9 cellular contexts compared by ENCODE assay signal in genomic region chr6:71886184-71887005, GRCh38. TPM values are rescaled to one million over a fixed set of nuclear protein-coding genes. Genes with fewer than 3 reads are reported as not detected.
DNase-seq lines count a peak whose midpoint lies in the region; ATAC-seq and TF ChIP-seq lines count a peak whose summit lies in the region.
"Had no signal": no experiment of that assay in that cellular context is flagged by ENCODE, and none has a peak within 500 bp of the region (broad histone marks: within the 10 kb centered on the region; RNA-seq: fewer than 3 reads in every experiment).

A gene with protein sequence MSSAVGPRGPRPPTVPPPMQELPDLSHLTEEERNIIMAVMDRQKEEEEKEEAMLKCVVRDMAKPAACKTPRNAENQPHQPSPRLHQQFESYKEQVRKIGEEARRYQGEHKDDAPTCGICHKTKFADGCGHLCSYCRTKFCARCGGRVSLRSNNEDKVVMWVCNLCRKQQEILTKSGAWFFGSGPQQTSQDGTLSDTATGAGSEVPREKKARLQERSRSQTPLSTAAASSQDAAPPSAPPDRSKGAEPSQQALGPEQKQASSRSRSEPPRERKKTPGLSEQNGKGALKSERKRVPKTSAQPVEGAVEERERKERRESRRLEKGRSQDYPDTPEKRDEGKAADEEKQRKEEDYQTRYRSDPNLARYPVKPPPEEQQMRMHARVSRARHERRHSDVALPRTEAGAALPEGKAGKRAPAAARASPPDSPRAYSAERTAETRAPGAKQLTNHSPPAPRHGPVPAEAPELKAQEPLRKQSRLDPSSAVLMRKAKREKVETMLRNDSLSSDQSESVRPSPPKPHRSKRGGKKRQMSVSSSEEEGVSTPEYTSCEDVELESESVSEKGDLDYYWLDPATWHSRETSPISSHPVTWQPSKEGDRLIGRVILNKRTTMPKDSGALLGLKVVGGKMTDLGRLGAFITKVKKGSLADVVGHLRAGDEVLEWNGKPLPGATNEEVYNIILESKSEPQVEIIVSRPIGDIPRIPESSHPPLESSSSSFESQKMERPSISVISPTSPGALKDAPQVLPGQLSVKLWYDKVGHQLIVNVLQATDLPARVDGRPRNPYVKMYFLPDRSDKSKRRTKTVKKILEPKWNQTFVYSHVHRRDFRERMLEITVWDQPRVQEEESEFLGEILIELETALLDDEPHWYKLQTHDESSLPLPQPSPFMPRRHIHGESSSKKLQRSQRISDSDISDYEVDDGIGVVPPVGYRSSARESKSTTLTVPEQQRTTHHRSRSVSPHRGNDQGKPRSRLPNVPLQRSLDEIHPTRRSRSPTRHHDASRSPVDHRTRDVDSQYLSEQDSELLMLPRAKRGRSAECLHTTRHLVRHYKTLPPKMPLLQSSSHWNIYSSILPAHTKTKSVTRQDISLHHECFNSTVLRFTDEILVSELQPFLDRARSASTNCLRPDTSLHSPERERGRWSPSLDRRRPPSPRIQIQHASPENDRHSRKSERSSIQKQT (N-terminal part only) (plus strand): TSS chr6:71886550. CDS start chr6:71887024, 474 bp downstream.

- peak within 1 kb of the TSS; percentile 80 for H3K4me2 ChIP-seq in skeletal muscle satellite cell (ENCODE audit: low read length)

- peak; percentile 87 for ATAC-seq in GM21367 (IDR thresholded peaks at IDR 0.05; ENCODE audit: unreplicated experiment)
- peak; percentile 28 to 40 for ATAC-seq in right cardiac atrium

- H3K4me3 ChIP-seq in HUES48 (ENCODE audit: low read depth, low read length) = peak within 1 kb of the TSS; percentile 91
- H3K4me3 ChIP-seq in WERI-Rb-1 (ENCODE audit: low read depth, low read length) = peak within 1 kb of the TSS; percentile 48
- H3K4me3 ChIP-seq in right cardiac atrium (ENCODE audit: low read length) = peak within 1 kb of the TSS; percentile 33
- peak within 1 kb of the TSS; percentile 69 for H3K4me3 ChIP-seq in skeletal muscle satellite cell (ENCODE audit: low read length)

- 2% methylated on average over 70 of the region's 70 CpGs for WGBS in right cardiac atrium

- DNase-seq in GM03348 (ENCODE audit: low spot score) (peak; percentile 69), WERI-Rb-1 (peak; percentile 62), right cardiac atrium (peak; percentile 11 to 36 (median 28)), OCI-M2 (lab: John Stamatoyannopoulos, UW; ENCODE audit: unreplicated experiment) (no peak), DMS114 treated with DMSO at 0.1 percent for 48 hours (lab: John Stamatoyannopoulos, UW; ENCODE audit: unreplicated experiment) (no peak)

- H3K27me3 ChIP-seq in HUES48 (ENCODE audit: control insufficient read depth, insufficient read depth, low read length) (peaks cover 20% of the 10 kb centered on the region), WERI-Rb-1 (ENCODE audit: insufficient read depth, low read depth, severe bottlenecking) (peaks cover 31% of the 10 kb centered on the region), right cardiac atrium (ENCODE audit: control insufficient read depth, insufficient read depth) (no peaks in the 10 kb centered on the region), skeletal muscle satellite cell (ENCODE audit: control insufficient read depth, insufficient read depth, low read length) (peaks cover 40% of the 10 kb centered on the region)

- peak within 1 kb of the TSS; percentile 5 for H3K27ac ChIP-seq in HUES48 (ENCODE audit: low read depth, low read length)
- no peak within 1 kb of the TSS for H3K27ac ChIP-seq in WERI-Rb-1
- no peak within 1 kb of the TSS for H3K27ac ChIP-seq in right cardiac atrium (ENCODE audit: low read length)

- TF ChIP-seq CTCF in WERI-Rb-1 (IDR thresholded peaks at IDR 0.05; ENCODE audit: low read depth, low read length) = peak; percentile 51

- H3K9me3 ChIP-seq in HUES48 (ENCODE audit: control insufficient read depth, insufficient read depth, low read length) (no peaks in the 10 kb centered on the region), WERI-Rb-1 (ENCODE audit: severe bottlenecking) (no peaks in the 10 kb centered on the region), right cardiac atrium (ENCODE audit: control insufficient read depth, low read length) (no peaks in the 10 kb centered on the region), skeletal muscle satellite cell (replicated peaks; ENCODE audit: low read length) (no peaks in the 10 kb centered on the region)

- H3K4me1 ChIP-seq in HUES48 (ENCODE audit: control insufficient read depth, insufficient read depth, low read length) = 0 out of 2 replicates have a peak, but pooled peaks cover 5% of the 10 kb centered on the region
- H3K4me1 ChIP-seq in right cardiac atrium (ENCODE audit: control insufficient read depth, insufficient read depth, low read length) = no peaks in the 10 kb centered on the region
- H3K4me1 ChIP-seq in skeletal muscle satellite cell (ENCODE audit: control insufficient read depth, insufficient read depth, low read length) = peaks cover 5% of the 10 kb centered on the region

- intact Hi-C loops in right cardiac atrium (cut with DNase I) = no loop called here

- no peaks in the 10 kb centered on the region for H3K36me3 ChIP-seq in HUES48 (ENCODE audit: control insufficient read depth, insufficient read depth, low read length)
- H3K36me3 ChIP-seq in WERI-Rb-1 = no peaks in the 10 kb centered on the region
- H3K36me3 ChIP-seq in skeletal muscle satellite cell (ENCODE audit: insufficient read depth, low read length) = no peaks in the 10 kb centered on the region

- H3K9ac ChIP-seq in HUES48 (ENCODE audit: low read depth, low read length) = peak within 1 kb of the TSS; percentile 30
- peak within 1 kb of the TSS; percentile 41 for H3K9ac ChIP-seq in skeletal muscle satellite cell (ENCODE audit: low read depth, low read length)

RNA-seq across cellular contexts. Expression of the gene that starts here (rescaled TPM):
- under 1 TPM; 0.20 to 0.36 (median 0.23) TPM for total RNA-seq in right cardiac atrium
- 0.02 TPM for polyA plus RNA-seq in right cardiac atrium
- under 0.01 TPM in 1 of 2 replicates, not detected in the other for total RNA-seq in skeletal muscle satellite cell (2012; rRNA removed)
- total RNA-seq: activated CD8-positive, alpha-beta memory T cell treated with anti-CD3 and anti-CD28 coated beads for 36 hours had no signal

Comparison
In these comparisons a context has a peak if more than half of its experiments do, and no peak if none do; other contexts are left out.
1. Peak in DNase-seq, ATAC-seq and H3K4me3 ChIP-seq in right cardiac atrium; RNA of the gene not detected or under 1 TPM.
2. DNase-seq: peak in GM03348 (single experiment) and WERI-Rb-1 (single experiment); none in OCI-M2 (single experiment) and DMS114 treated with DMSO at 0.1 percent for 48 hours (single experiment).
3. H3K4me3 ChIP-seq: peak in every context shown above with its lines; median percentile 91 in HUES48; 69 in skeletal muscle satellite cell; 48 in WERI-Rb-1; 33 in right cardiac atrium.